In the genomic region with DNA sequence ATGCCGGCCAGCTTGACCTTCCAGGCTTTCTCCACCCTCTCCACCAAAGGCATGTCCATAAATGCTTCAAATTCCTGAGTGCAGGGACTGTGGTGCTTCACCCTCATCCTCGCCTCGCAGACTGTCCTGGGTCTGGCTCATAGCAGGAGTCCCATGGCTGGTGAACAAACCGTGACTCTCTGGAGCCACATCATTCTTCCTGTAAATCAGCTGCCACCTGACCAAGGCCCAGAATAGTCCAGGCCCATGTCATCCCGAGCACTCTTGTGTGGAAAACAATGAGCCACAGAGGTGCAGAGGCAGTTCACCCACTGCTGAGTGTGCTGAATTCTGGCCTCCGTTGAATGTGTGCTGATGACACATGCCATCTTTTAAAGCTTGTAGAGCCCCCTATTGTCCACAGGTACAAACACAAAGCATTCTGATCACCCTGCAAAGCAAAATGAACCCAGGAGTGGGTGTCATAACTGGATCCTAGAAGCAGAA, we compare ENCODE assay signal across 8 cellular contexts.
A peak's percentile ranks its signal among the peaks of the same experiment; 100 is the strongest.
DNase-seq lines count a peak whose midpoint lies in the region; ATAC-seq and TF ChIP-seq lines count a peak whose summit lies in the region.
"Had no signal": no experiment of that assay in that cellular context is flagged by ENCODE, and none has a peak within 500 bp of the region (broad histone marks: within the 10 kb centered on the region; RNA-seq: fewer than 3 reads in every experiment).

No MANE protein-coding gene starts in this region.

- ATAC-seq in psoas muscle: peak; percentile 88 to 96 (median 92)
- no peak for ATAC-seq in HG03108 (IDR thresholded peaks at IDR 0.05; ENCODE audit: unreplicated experiment)
- ATAC-seq in GM18867 (IDR thresholded peaks at IDR 0.05; ENCODE audit: unreplicated experiment): no peak

- WGBS in psoas muscle, 3 donors: 27 to 40% (median 36%) methylated on average over 6 of the region's 6 CpGs

- TF ChIP-seq CTCF in GM12865 (IDR thresholded peaks at IDR 0.05; ENCODE audit: insufficient read depth, low read depth, low read length, missing control alignments): peak; percentile 1
- TF ChIP-seq CTCF in OCI-LY3 (IDR thresholded peaks at IDR 0.05; ENCODE audit: low read depth, low read length): peak; percentile 62
- TF ChIP-seq CTCF in fibroblast of lung (conservative IDR thresholded peaks at IDR 0.05 in 1 of 2, IDR thresholded peaks at IDR 0.05 in 1 of 2; ENCODE audit: low read depth in 1 of 2, low read length in 2 of 2): peak; percentile 16 to 30
- no peak for TF ChIP-seq CTCF in psoas muscle (IDR thresholded peaks at IDR 0.05)

- H3K4me3 ChIP-seq in GM12865 (ENCODE audit: low read depth, low read length): no peak overlapping the region
- H3K4me3 ChIP-seq in OCI-LY3 (ENCODE audit: low read length): no peak overlapping the region
- no peak overlapping the region for H3K4me3 ChIP-seq in fibroblast of lung (replicated peaks in 1 of 4; ENCODE audit: control extremely low read depth in 1 of 4, insufficient read depth in 1 of 4, low read depth in 3 of 4, low read length in 4 of 4)
- H3K4me3 ChIP-seq in psoas muscle: no peak overlapping the region

- H3K4me2 ChIP-seq in OCI-LY3 (ENCODE audit: low read length) (no peak overlapping the region), fibroblast of lung (ENCODE audit: extremely low read depth, insufficient read depth, low read length) (no peak overlapping the region)

- DNase-seq in GM12865 (ENCODE audit: low read depth): peak; percentile 5
- peak; percentile 54 to 80 for DNase-seq in fibroblast of lung (ENCODE audit: low read depth in 2 of 2)
- DNase-seq in psoas muscle: peak; percentile 33 to 39
- DNase-seq in DMS79 treated with DMSO at 0.1 percent for 48 hours (lab: John Stamatoyannopoulos, UW): no peak
- DNase-seq: activated effector memory CD4-positive, alpha-beta T cell treated with anti-CD3 and anti-CD28 coated beads, Interleukin-2, amount 50 U/mL, for 16 hours had no signal

- H3K79me2 ChIP-seq in OCI-LY3 (ENCODE audit: low read length): no peaks in the 10 kb centered on the region
- no peaks in the 10 kb centered on the region for H3K79me2 ChIP-seq in fibroblast of lung (ENCODE audit: control insufficient read depth, insufficient read depth, low read length)

- H3K27me3 ChIP-seq in OCI-LY3 (ENCODE audit: low read depth, low read length): peaks cover 21% of the 10 kb centered on the region
- H3K27me3 ChIP-seq in fibroblast of lung (ENCODE audit: control insufficient read depth, insufficient read depth, low read length): no peaks in the 10 kb centered on the region
- H3K27me3 ChIP-seq in psoas muscle (ENCODE audit: insufficient read depth in 3 of 3, low read length in 2 of 3): no peaks in the 10 kb centered on the region

- H4K20me1 ChIP-seq in OCI-LY3 (ENCODE audit: insufficient read depth, low read length) (no peaks in the 10 kb centered on the region), fibroblast of lung (ENCODE audit: control insufficient read depth, extremely low read depth, insufficient read depth, low read length) (no peaks in the 10 kb centered on the region)

- intact Hi-C loops in psoas muscle (cut with DNase I): no loop called here

- peak overlapping the region; percentile 24; the same call in 1 of the 2 replicates for H2AFZ ChIP-seq in OCI-LY3 (ENCODE audit: low read depth, low read length)
- peak overlapping the region; percentile 20 for H2AFZ ChIP-seq in fibroblast of lung (ENCODE audit: low read length)

- H3K4me1 ChIP-seq in OCI-LY3 (ENCODE audit: low read length): peaks cover 8% of the 10 kb centered on the region
- H3K4me1 ChIP-seq in fibroblast of lung (ENCODE audit: control insufficient read depth, extremely low read depth, insufficient read depth, low read length): peaks cover 30% of the 10 kb centered on the region
- peaks cover 24% of the 10 kb centered on the region for H3K4me1 ChIP-seq in psoas muscle

- H3K9ac ChIP-seq in OCI-LY3 (ENCODE audit: low read length) (no peak overlapping the region), fibroblast of lung (ENCODE audit: insufficient read depth, low read length) (no peak overlapping the region)

- H3K27ac ChIP-seq in OCI-LY3 (ENCODE audit: low read length): no peak overlapping the region
- peak overlapping the region; percentile 74 for H3K27ac ChIP-seq in fibroblast of lung (ENCODE audit: insufficient read depth, low read length)
- H3K27ac ChIP-seq in psoas muscle: peak overlapping the region; percentile 75

- no peaks in the 10 kb centered on the region for H3K9me3 ChIP-seq in OCI-LY3 (ENCODE audit: insufficient read depth, low read length)
- no peaks in the 10 kb centered on the region for H3K9me3 ChIP-seq in fibroblast of lung (ENCODE audit: control insufficient read depth, insufficient read depth, low read depth, low read length)
- no peaks in the 10 kb centered on the region for H3K9me3 ChIP-seq in psoas muscle

- H3K36me3 ChIP-seq in OCI-LY3 (replicated peaks; ENCODE audit: low read depth, low read length) (no peaks in the 10 kb centered on the region), fibroblast of lung (ENCODE audit: control insufficient read depth, insufficient read depth, low read length) (no peaks in the 10 kb centered on the region), psoas muscle (ENCODE audit: insufficient read depth in 1 of 2, low read depth in 1 of 2) (no peaks in the 10 kb centered on the region)

Comparison
In these comparisons a context has a peak if more than half of its experiments do, and no peak if none do; other contexts are left out.
1. ATAC-seq: peak in psoas muscle (4 of 4); none in HG03108 (single experiment) and GM18867 (single experiment).